ENCODE assay signal across 1 cellular context in genomic region chr5:140174472-140175366, GRCh38.
TF ChIP-seq lines count a peak whose summit lies in the region.

Gene CYSTM1 (plus strand): TSS chr5:140175188. CDS start chr5:140194466, 19,278 bp downstream.

TF ChIP-seq in HepG2, 621 proteins besides CTCF, POLR2A, EP300 and RAD21 (continued from another document and continues in another):
- TF ChIP-seq, protein P1, sequence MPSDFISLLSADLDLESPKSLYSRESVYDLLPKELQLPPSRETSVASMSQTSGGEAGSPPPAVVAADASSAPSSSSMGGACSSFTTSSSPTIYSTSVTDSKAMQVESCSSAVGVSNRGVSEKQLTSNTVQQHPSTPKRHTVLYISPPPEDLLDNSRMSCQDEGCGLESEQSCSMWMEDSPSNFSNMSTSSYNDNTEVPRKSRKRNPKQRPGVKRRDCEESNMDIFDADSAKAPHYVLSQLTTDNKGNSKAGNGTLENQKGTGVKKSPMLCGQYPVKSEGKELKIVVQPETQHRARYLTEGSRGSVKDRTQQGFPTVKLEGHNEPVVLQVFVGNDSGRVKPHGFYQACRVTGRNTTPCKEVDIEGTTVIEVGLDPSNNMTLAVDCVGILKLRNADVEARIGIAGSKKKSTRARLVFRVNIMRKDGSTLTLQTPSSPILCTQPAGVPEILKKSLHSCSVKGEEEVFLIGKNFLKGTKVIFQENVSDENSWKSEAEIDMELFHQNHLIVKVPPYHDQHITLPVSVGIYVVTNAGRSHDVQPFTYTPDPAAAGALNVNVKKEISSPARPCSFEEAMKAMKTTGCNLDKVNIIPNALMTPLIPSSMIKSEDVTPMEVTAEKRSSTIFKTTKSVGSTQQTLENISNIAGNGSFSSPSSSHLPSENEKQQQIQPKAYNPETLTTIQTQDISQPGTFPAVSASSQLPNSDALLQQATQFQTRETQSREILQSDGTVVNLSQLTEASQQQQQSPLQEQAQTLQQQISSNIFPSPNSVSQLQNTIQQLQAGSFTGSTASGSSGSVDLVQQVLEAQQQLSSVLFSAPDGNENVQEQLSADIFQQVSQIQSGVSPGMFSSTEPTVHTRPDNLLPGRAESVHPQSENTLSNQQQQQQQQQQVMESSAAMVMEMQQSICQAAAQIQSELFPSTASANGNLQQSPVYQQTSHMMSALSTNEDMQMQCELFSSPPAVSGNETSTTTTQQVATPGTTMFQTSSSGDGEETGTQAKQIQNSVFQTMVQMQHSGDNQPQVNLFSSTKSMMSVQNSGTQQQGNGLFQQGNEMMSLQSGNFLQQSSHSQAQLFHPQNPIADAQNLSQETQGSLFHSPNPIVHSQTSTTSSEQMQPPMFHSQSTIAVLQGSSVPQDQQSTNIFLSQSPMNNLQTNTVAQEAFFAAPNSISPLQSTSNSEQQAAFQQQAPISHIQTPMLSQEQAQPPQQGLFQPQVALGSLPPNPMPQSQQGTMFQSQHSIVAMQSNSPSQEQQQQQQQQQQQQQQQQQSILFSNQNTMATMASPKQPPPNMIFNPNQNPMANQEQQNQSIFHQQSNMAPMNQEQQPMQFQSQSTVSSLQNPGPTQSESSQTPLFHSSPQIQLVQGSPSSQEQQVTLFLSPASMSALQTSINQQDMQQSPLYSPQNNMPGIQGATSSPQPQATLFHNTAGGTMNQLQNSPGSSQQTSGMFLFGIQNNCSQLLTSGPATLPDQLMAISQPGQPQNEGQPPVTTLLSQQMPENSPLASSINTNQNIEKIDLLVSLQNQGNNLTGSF (CRISPR knock-in tag; IDR thresholded peaks at IDR 0.05) = no peak
- TF ChIP-seq TCF7 (IDR thresholded peaks at IDR 0.05; ENCODE audit: low read depth) (no peak), ZMYM2 (CRISPR knock-in tag; IDR thresholded peaks at IDR 0.05) (no peak), ZNF510 (CRISPR knock-in tag; IDR thresholded peaks at IDR 0.05; ENCODE audit: low read depth) (no peak), GATAD2A (CRISPR knock-in tag; IDR thresholded peaks at IDR 0.05) (no peak), ZNF670 (CRISPR knock-in tag; IDR thresholded peaks at IDR 0.05; ENCODE audit: borderline replicate concordance) (no peak), LRRFIP1 (CRISPR knock-in tag; conservative IDR thresholded peaks at IDR 0.05) (no peak), MXD1 (CRISPR knock-in tag; IDR thresholded peaks at IDR 0.05) (peak; percentile 55; the same call in 1 of the 2 replicates), MBD4 (IDR thresholded peaks at IDR 0.05; ENCODE audit: borderline replicate concordance, low read length) (no peak), RELA (CRISPR knock-in tag; IDR thresholded peaks at IDR 0.05) (no peak), HNF4A (CRISPR knock-in tag; IDR thresholded peaks at IDR 0.05) (no peak; the same call in 1 of the 2 replicates), RNF219 (CRISPR knock-in tag; IDR thresholded peaks at IDR 0.05) (no peak), ZNF773 (CRISPR knock-in tag; IDR thresholded peaks at IDR 0.05; ENCODE audit: borderline replicate concordance) (no peak), ZNF792 (CRISPR knock-in tag; IDR thresholded peaks at IDR 0.05) (peak; percentile 60; the same call in 1 of the 2 replicates), DZIP1 (CRISPR knock-in tag; IDR thresholded peaks at IDR 0.05) (peak; percentile 85; the same call in 1 of the 2 replicates), TBL1XR1 (IDR thresholded peaks at IDR 0.05; ENCODE audit: borderline replicate concordance, low read length, partially characterized antibody) (no peak), ZNF33B (CRISPR knock-in tag; IDR thresholded peaks at IDR 0.05) (no peak), HOXD1 (CRISPR knock-in tag; IDR thresholded peaks at IDR 0.05) (no peak), TFE3 (CRISPR knock-in tag; IDR thresholded peaks at IDR 0.05) (peak; percentile 89), ZFP36L1 (CRISPR knock-in tag; IDR thresholded peaks at IDR 0.05) (0 out of 2 replicates have a peak, but pooled peaks have one; percentile 53), FOXA1 (IDR thresholded peaks at IDR 0.05) (no peak), FOXA1 (CRISPR knock-in tag; IDR thresholded peaks at IDR 0.05) (no peak), POLR2AphosphoS2 (IDR thresholded peaks at IDR 0.05; ENCODE audit: low read depth, low read length) (no peak), AGO2 (optimal IDR thresholded peaks at IDR 0.05; ENCODE audit: low read depth, low read length) (peak; percentile 99), ZKSCAN1 (IDR thresholded peaks at IDR 0.05; ENCODE audit: low read length) (no peak), PAWR (CRISPR knock-in tag; IDR thresholded peaks at IDR 0.05; ENCODE audit: borderline replicate concordance) (no peak), KDM1A (CRISPR knock-in tag; IDR thresholded peaks at IDR 0.05) (no peak), ZNF205 (CRISPR knock-in tag; IDR thresholded peaks at IDR 0.05) (peak; percentile 11; the same call in 1 of the 2 replicates), PRMT3 (CRISPR knock-in tag; IDR thresholded peaks at IDR 0.05; ENCODE audit: borderline replicate concordance, low read depth) (no peak; the same call in 1 of the 2 replicates), ZNF577 (CRISPR knock-in tag; IDR thresholded peaks at IDR 0.05; ENCODE audit: borderline replicate concordance, low read depth) (no peak), ZBTB49 (CRISPR knock-in tag; IDR thresholded peaks at IDR 0.05; ENCODE audit: borderline replicate concordance) (no peak)
- TF ChIP-seq, protein P2, sequence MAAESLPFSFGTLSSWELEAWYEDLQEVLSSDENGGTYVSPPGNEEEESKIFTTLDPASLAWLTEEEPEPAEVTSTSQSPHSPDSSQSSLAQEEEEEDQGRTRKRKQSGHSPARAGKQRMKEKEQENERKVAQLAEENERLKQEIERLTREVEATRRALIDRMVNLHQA (CRISPR knock-in tag; IDR thresholded peaks at IDR 0.05) = no peak
- TF ChIP-seq, protein P3, sequence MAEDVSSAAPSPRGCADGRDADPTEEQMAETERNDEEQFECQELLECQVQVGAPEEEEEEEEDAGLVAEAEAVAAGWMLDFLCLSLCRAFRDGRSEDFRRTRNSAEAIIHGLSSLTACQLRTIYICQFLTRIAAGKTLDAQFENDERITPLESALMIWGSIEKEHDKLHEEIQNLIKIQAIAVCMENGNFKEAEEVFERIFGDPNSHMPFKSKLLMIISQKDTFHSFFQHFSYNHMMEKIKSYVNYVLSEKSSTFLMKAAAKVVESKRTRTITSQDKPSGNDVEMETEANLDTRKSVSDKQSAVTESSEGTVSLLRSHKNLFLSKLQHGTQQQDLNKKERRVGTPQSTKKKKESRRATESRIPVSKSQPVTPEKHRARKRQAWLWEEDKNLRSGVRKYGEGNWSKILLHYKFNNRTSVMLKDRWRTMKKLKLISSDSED (CRISPR knock-in tag; IDR thresholded peaks at IDR 0.05) = no peak
- TF ChIP-seq, protein P4, sequence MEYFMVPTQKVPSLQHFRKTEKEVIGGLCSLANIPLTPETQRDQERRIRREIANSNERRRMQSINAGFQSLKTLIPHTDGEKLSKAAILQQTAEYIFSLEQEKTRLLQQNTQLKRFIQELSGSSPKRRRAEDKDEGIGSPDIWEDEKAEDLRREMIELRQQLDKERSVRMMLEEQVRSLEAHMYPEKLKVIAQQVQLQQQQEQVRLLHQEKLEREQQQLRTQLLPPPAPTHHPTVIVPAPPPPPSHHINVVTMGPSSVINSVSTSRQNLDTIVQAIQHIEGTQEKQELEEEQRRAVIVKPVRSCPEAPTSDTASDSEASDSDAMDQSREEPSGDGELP (IDR thresholded peaks at IDR 0.05; ENCODE audit: borderline replicate concordance, low read depth) = peak; percentile 86; the same call in 1 of the 2 replicates
- TF ChIP-seq, protein P5, sequence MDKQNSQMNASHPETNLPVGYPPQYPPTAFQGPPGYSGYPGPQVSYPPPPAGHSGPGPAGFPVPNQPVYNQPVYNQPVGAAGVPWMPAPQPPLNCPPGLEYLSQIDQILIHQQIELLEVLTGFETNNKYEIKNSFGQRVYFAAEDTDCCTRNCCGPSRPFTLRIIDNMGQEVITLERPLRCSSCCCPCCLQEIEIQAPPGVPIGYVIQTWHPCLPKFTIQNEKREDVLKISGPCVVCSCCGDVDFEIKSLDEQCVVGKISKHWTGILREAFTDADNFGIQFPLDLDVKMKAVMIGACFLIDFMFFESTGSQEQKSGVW (CRISPR knock-in tag; IDR thresholded peaks at IDR 0.05; ENCODE audit: borderline replicate concordance) = no peak
- TF ChIP-seq, protein P6, sequence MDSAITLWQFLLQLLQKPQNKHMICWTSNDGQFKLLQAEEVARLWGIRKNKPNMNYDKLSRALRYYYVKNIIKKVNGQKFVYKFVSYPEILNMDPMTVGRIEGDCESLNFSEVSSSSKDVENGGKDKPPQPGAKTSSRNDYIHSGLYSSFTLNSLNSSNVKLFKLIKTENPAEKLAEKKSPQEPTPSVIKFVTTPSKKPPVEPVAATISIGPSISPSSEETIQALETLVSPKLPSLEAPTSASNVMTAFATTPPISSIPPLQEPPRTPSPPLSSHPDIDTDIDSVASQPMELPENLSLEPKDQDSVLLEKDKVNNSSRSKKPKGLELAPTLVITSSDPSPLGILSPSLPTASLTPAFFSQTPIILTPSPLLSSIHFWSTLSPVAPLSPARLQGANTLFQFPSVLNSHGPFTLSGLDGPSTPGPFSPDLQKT (CRISPR knock-in tag; IDR thresholded peaks at IDR 0.05; ENCODE audit: borderline replicate concordance) = no peak; the same call in 1 of the 2 replicates
